In genomic region chr14:20400965-20401593, GRCh38 we compare ENCODE assay signal across 13 cellular contexts. TPM values are rescaled to one million over a fixed set of nuclear protein-coding genes. Genes with fewer than 3 reads are reported as not detected.
DNase-seq lines count a peak whose midpoint lies in the region; ATAC-seq and TF ChIP-seq lines count a peak whose summit lies in the region.
"Had no signal": no experiment of that assay in that cellular context is flagged by ENCODE, and none has a peak within 500 bp of the region (broad histone marks: within the 10 kb centered on the region; RNA-seq: fewer than 3 reads in every experiment).

No MANE protein-coding gene starts in this region.

- POLR2A ChIA-PET in activated B cell treated with CpG ODN at 0.5 μM for 24 hours (lab: Charles Lee) = interaction anchor here (1.0 to 1.3 kb wide), 2 partner anchors 10 to 58 kb away, joined by 4 to 7 read pairs; no protein-coding TSS in a partner anchor

- no peak overlapping the region for H3K4me3 ChIP-seq in vagina
- H3K4me3 ChIP-seq: spleen, transverse colon had no signal

- H3K27ac ChIP-seq in vagina = no peak overlapping the region
- H3K27ac ChIP-seq: KMS-11, spleen had no signal

- peak; percentile 68 for DNase-seq in activated CD8-positive, alpha-beta memory T cell treated with anti-CD3 and anti-CD28 coated beads for 24 hours
- no peak for DNase-seq in activated CD8-positive, alpha-beta memory T cell treated with anti-CD3 and anti-CD28 coated beads, Interleukin-2, amount 50 U/mL, for 4 hours
- DNase-seq in activated B cell treated with CpG ODN at 0.5 μM for 24 hours (no peak), vagina (ENCODE audit: extremely low spot score in 2 of 2) (no peak), GM13976 (ENCODE audit: low spot score) (no peak), GM20000 (ENCODE audit: low spot score) (no peak)
- no peak for DNase-seq in stimulated activated naive CD8-positive, alpha-beta T cell treated with anti-CD3 and anti-CD28 coated beads, Interleukin-15, Interleukin-2, amounts not matched to agents 100 U/mL and 50 U/mL, for 24 hours
- DNase-seq: effector CD8-positive, alpha-beta T cell; left cardiac atrium; spleen; transverse colon had no signal

- H3K27me3 Mint-ChIP-seq in activated B cell treated with CpG ODN at 0.5 μM for 24 hours = no peaks in the 10 kb centered on the region

- H3K4me1 ChIP-seq in vagina = no peaks in the 10 kb centered on the region
- H3K4me1 ChIP-seq: transverse colon had no signal

- intact Hi-C loops in activated B cell treated with CpG ODN at 0.5 μM for 24 hours (cut with micrococcal nuclease) (no loop called here), vagina (cut with DNase I) (no loop called here)

- H3K4me1 Mint-ChIP-seq in activated B cell treated with CpG ODN at 0.5 μM for 24 hours = peaks cover 15% of the 10 kb centered on the region

- no peaks in the 10 kb centered on the region for H3K9me3 ChIP-seq in vagina
- H3K9me3 ChIP-seq: spleen, transverse colon had no signal

- ATAC-seq in activated B cell treated with CpG ODN at 0.5 μM for 24 hours (ENCODE audit: low read depth) (no peak), esophagus mucosa (peak; percentile 96)
- ATAC-seq in stimulated activated naive CD8-positive, alpha-beta T cell treated with anti-CD3 and anti-CD28 coated beads, Interleukin-15, Interleukin-2, amounts not matched to agents 100 U/mL and 50 U/mL, for 24 hours = peak; percentile 96

- TF ChIP-seq CTCF in activated B cell treated with CpG ODN at 0.5 μM for 24 hours (IDR thresholded peaks at IDR 0.05) (no peak), vagina (IDR thresholded peaks at IDR 0.05) (no peak), GM13976 (IDR thresholded peaks at IDR 0.05; ENCODE audit: borderline replicate concordance, control extremely low read depth, extremely low read depth, insufficient read depth, missing control alignments) (no peak), GM20000 (IDR thresholded peaks at IDR 0.05; ENCODE audit: extremely low read depth, missing control alignments) (no peak)

- no peaks in the 10 kb centered on the region for H3K9me3 Mint-ChIP-seq in activated B cell treated with CpG ODN at 0.5 μM for 24 hours

- H3K27ac Mint-ChIP-seq in activated B cell treated with CpG ODN at 0.5 μM for 24 hours = peak overlapping the region; percentile 21

- no peak overlapping the region for H3K4me3 Mint-ChIP-seq in activated B cell treated with CpG ODN at 0.5 μM for 24 hours

- in situ Hi-C loops in GM13976 (cut with MboI; ENCODE audit: low sequenced_read_pairs, unreplicated experiment) = no loop called here

- H3K36me3 Mint-ChIP-seq in activated B cell treated with CpG ODN at 0.5 μM for 24 hours (ENCODE audit: low read depth) = peaks cover 81% of the 10 kb centered on the region

- CTCF ChIA-PET in activated B cell treated with CpG ODN at 0.5 μM for 24 hours (lab: Charles Lee) = interaction anchor here (1.2 to 1.4 kb wide), 2 partner anchors 15 to 73 kb away, joined by 3 read pairs; no protein-coding TSS in a partner anchor

- peaks cover 0 to 47% of the 10 kb centered on the region in 2 donors for H3K36me3 ChIP-seq in vagina

- no peaks in the 10 kb centered on the region for H3K27me3 ChIP-seq in vagina
- H3K27me3 ChIP-seq: spleen, transverse colon had no signal

- TF ChIP-seq POLR2A in vagina (IDR thresholded peaks at IDR 0.05) = no peak

RNA-seq across cellular contexts. Expression of gene TEP1, which starts 12.2 kb away (rescaled TPM):
- total RNA-seq in activated B cell treated with CpG ODN at 0.5 μM for 24 hours (99.0 and 120 TPM in 2 replicates), esophagus mucosa (17.2 TPM), vagina (24.6 TPM)

RNA-seq across cellular contexts. Expression of gene KLHL33, which starts 34.9 kb away (rescaled TPM):
- total RNA-seq in activated B cell treated with CpG ODN at 0.5 μM for 24 hours (0.42 and 0.53 TPM in 2 replicates), esophagus mucosa (0.04 TPM), vagina (1.2 TPM)

RNA-seq across cellular contexts. Expression of gene OSGEP, which starts 53.5 kb away (rescaled TPM):
- total RNA-seq in activated B cell treated with CpG ODN at 0.5 μM for 24 hours = 98.3 and 112 TPM in 2 replicates
- total RNA-seq in esophagus mucosa = 16.2 TPM
- 60.9 TPM for total RNA-seq in vagina

RNA-seq across cellular contexts. Expression of gene APEX1, which starts 53.9 kb away (rescaled TPM):
- 215 and 231 TPM in 2 replicates for total RNA-seq in activated B cell treated with CpG ODN at 0.5 μM for 24 hours
- 119 TPM for total RNA-seq in esophagus mucosa
- 95.5 TPM for total RNA-seq in vagina

RNA-seq across cellular contexts. Expression of gene PARP2, which starts 57.6 kb away (rescaled TPM):
- total RNA-seq in activated B cell treated with CpG ODN at 0.5 μM for 24 hours = 17.1 and 19.5 TPM in 2 replicates
- 14.1 TPM for total RNA-seq in esophagus mucosa
- total RNA-seq in vagina = 5.9 TPM
